In the genomic region with DNA sequence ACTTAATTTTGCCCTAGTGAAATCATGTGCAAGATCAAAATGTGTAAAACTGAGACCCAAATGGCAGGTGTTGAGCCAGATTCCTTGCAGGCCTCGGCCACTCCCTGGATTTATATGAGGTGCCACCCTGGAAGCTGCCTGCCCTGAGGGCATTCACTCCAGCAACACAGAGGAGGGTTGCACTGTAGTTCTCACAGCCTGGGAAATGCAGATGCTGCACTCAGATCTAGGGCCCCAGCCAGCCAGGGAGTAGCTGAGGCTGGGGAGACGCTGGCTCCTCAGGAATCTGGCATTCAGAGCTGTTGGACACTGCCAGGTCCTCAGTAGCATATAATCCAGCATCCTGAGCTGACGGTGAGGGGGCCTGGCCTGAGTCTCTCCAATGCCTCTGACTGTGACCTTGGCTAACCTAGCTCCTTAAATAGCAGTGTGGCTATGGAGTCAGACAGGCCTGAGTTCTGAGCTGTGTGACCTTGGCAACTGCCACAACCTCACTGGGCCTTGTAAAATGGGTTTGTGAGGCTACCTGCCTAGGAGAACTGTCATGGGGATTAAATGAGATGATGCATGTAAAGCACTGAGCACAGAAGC, we compare ENCODE assay signal across 2 cellular contexts.
TF ChIP-seq lines count a peak whose summit lies in the region.

No MANE protein-coding gene starts in this region.

TF ChIP-seq in HEK293, 187 proteins besides CTCF, POLR2A, EP300 and RAD21 (continued from another document):
- TF ChIP-seq, protein P1, sequence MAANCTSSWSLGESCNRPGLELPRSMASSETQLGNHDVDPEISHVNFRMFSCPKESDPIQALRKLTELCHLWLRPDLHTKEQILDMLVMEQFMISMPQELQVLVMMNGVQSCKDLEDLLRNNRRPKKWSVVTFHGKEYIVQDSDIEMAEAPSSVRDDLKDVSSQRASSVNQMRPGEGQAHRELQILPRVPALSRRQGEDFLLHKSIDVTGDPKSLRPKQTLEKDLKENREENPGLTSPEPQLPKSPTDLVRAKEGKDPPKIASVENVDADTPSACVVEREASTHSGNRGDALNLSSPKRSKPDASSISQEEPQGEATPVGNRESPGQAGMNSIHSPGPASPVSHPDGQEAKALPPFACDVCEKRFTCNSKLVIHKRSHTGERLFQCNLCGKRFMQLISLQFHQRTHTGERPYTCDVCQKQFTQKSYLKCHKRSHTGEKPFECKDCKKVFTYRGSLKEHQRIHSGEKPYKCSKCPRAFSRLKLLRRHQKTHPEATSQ (tag by site-specific recombination; IDR thresholded peaks at IDR 0.05), result no peak
- TF ChIP-seq OSR2 (tag by site-specific recombination; IDR thresholded peaks at IDR 0.05) (no peak), SP3 (tag by site-specific recombination; IDR thresholded peaks at IDR 0.05) (no peak), ZNF416 (tag by site-specific recombination; IDR thresholded peaks at IDR 0.05) (no peak), ZBTB7A (tag by site-specific recombination; IDR thresholded peaks at IDR 0.05; ENCODE audit: low read depth) (no peak), ZNF311 (tag by site-specific recombination; IDR thresholded peaks at IDR 0.05; ENCODE audit: borderline replicate concordance) (no peak)
- TF ChIP-seq, protein P2, sequence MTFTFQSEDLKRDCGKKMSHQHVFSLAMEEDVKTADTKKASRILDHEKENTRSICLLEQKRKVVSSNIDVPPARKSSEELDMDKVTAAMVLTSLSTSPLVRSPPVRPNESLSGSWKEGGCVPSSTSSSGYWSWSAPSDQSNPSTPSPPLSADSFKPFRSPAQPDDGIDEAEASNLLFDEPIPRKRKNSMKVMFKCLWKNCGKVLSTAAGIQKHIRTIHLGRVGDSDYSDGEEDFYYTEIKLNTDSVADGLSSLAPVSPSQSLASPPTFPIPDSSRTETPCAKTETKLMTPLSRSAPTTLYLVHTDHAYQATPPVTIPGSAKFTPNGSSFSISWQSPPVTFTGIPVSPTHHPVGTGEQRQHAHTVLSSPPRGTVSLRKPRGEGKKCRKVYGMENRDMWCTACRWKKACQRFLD (tag by site-specific recombination; IDR thresholded peaks at IDR 0.05), result no peak
- TF ChIP-seq, protein P3, sequence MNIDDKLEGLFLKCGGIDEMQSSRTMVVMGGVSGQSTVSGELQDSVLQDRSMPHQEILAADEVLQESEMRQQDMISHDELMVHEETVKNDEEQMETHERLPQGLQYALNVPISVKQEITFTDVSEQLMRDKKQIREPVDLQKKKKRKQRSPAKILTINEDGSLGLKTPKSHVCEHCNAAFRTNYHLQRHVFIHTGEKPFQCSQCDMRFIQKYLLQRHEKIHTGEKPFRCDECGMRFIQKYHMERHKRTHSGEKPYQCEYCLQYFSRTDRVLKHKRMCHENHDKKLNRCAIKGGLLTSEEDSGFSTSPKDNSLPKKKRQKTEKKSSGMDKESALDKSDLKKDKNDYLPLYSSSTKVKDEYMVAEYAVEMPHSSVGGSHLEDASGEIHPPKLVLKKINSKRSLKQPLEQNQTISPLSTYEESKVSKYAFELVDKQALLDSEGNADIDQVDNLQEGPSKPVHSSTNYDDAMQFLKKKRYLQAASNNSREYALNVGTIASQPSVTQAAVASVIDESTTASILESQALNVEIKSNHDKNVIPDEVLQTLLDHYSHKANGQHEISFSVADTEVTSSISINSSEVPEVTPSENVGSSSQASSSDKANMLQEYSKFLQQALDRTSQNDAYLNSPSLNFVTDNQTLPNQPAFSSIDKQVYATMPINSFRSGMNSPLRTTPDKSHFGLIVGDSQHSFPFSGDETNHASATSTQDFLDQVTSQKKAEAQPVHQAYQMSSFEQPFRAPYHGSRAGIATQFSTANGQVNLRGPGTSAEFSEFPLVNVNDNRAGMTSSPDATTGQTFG (tag by site-specific recombination; IDR thresholded peaks at IDR 0.05; ENCODE audit: borderline replicate concordance), result no peak

TF ChIP-seq in WTC11, 78 proteins besides CTCF, POLR2A, EP300 and RAD21 (continued from another document):
- TF ChIP-seq ERG (CRISPR knock-in tag; IDR thresholded peaks at IDR 0.05) (no peak), NFE2L1 (CRISPR knock-in tag; IDR thresholded peaks at IDR 0.05) (no peak), ZNF532 (CRISPR knock-in tag; IDR thresholded peaks at IDR 0.05; ENCODE audit: borderline replicate concordance) (no peak), TCF7 (CRISPR knock-in tag; IDR thresholded peaks at IDR 0.05; ENCODE audit: low read depth) (no peak), ZNF232 (CRISPR knock-in tag; IDR thresholded peaks at IDR 0.05) (no peak), OVOL2 (CRISPR knock-in tag; IDR thresholded peaks at IDR 0.05; ENCODE audit: borderline replicate concordance) (no peak), USF2 (CRISPR knock-in tag; IDR thresholded peaks at IDR 0.05) (no peak), ZNF317 (CRISPR knock-in tag; IDR thresholded peaks at IDR 0.05; ENCODE audit: borderline replicate concordance, low read depth) (no peak), ZNF425 (CRISPR knock-in tag; conservative IDR thresholded peaks at IDR 0.05) (no peak)
- TF ChIP-seq, protein P4, sequence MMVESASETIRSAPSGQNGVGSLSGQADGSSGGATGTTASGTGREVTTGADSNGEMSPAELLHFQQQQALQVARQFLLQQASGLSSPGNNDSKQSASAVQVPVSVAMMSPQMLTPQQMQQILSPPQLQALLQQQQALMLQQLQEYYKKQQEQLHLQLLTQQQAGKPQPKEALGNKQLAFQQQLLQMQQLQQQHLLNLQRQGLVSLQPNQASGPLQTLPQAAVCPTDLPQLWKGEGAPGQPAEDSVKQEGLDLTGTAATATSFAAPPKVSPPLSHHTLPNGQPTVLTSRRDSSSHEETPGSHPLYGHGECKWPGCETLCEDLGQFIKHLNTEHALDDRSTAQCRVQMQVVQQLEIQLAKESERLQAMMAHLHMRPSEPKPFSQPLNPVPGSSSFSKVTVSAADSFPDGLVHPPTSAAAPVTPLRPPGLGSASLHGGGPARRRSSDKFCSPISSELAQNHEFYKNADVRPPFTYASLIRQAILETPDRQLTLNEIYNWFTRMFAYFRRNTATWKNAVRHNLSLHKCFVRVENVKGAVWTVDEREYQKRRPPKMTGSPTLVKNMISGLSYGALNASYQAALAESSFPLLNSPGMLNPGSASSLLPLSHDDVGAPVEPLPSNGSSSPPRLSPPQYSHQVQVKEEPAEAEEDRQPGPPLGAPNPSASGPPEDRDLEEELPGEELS (CRISPR knock-in tag; IDR thresholded peaks at IDR 0.05), result no peak
- TF ChIP-seq, protein P5, sequence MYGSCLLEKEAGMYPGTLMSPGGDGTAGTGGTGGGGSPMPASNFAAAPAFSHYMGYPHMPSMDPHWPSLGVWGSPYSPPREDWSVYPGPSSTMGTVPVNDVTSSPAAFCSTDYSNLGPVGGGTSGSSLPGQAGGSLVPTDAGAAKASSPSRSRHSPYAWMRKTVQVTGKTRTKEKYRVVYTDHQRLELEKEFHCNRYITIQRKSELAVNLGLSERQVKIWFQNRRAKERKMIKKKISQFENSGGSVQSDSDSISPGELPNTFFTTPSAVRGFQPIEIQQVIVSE (CRISPR knock-in tag; IDR thresholded peaks at IDR 0.05; ENCODE audit: borderline replicate concordance), result no peak
